Comparison of ENCODE assay signal across 8 cellular contexts in the genomic region with DNA sequence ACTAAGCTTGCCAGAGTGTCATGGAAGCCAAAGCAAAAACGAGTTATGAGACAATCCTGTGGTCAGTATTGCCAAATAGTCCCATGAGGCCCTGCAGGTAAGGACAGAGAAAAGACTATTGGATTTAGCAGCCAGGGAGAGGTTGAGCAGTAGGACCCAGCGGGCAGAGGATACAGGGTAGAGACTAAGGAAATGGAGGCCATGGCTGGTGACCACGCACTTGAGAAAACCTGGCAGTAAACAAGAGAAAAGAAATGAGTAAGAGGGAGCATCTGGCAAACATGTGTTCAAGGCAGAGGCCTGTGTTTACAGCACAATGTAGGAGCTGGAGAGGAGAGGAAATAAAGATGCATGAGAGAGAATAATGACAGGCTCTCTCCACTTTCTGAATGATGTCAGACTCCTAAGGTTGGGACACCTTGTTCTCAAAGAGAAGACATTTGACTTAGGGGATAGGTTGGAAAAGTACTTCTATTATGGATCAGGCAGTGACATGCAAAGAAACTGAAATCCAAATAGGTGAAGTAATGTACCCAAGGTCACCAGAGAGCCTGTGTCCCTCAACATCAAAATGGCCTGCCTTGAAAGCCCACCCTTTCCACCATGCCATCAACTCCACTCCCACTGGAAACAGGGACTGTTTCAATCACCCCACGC. TPM values are rescaled to one million over a fixed set of nuclear protein-coding genes. Genes with fewer than 3 reads are reported as not detected.
DNase-seq lines count a peak whose midpoint lies in the region; ATAC-seq, FAIRE-seq and TF ChIP-seq lines count a peak whose summit lies in the region.

No MANE protein-coding gene starts in this region.

- no peaks in the 10 kb centered on the region for H3K36me3 ChIP-seq in duodenal mucosa (ENCODE audit: control insufficient read depth in 1 of 2, insufficient read depth in 2 of 2, low read length in 2 of 2)

- no peak overlapping the region for H3K9ac ChIP-seq in duodenal mucosa (ENCODE audit: low read depth in 1 of 2, low read length in 2 of 2)

- H3K4me1 ChIP-seq in duodenal mucosa (ENCODE audit: control insufficient read depth in 1 of 2, insufficient read depth in 2 of 2, low read length in 2 of 2): peaks cover 43 to 56% of the 10 kb centered on the region in 2 donors

- FAIRE-seq in GM12892 (lab: Jason Lieb, UNC): peak; percentile 50

- no peaks in the 10 kb centered on the region for H3K9me3 ChIP-seq in duodenal mucosa (ENCODE audit: control insufficient read depth in 1 of 2, low read length in 2 of 2)

- no peak for TF ChIP-seq CTCF in omental fat pad (IDR thresholded peaks at IDR 0.05)

- no peaks in the 10 kb centered on the region for H3K27me3 ChIP-seq in duodenal mucosa (ENCODE audit: control insufficient read depth in 1 of 2, insufficient read depth in 2 of 2, low read length in 2 of 2)

- H3K27ac ChIP-seq in duodenal mucosa (ENCODE audit: low read depth, low read length): peak overlapping the region; percentile 55

- TF ChIP-seq POLR2A in GM12892 (IDR thresholded peaks at IDR 0.05; ENCODE audit: low read depth, low read length): no peak

- DNase-seq in GM12892 (ENCODE audit: insufficient read length) (no peak), HCEC 1CT (peak; percentile 98), NCI-H774 (lab: John Stamatoyannopoulos, UW) (peak; percentile 38), omental fat pad (ENCODE audit: low spot score) (no peak), KG1 (lab: John Stamatoyannopoulos, UW) (no peak), globus pallidus (ENCODE audit: low spot score) (no peak), COR-L47 (lab: John Stamatoyannopoulos, UW) (no peak)

- ATAC-seq in omental fat pad (ENCODE audit: low FRiP score): peak; percentile 16

- peak overlapping the region in 1 of 2 donors; percentile 41 for H3K4me3 ChIP-seq in duodenal mucosa (ENCODE audit: low read depth in 1 of 2, low read length in 2 of 2)

RNA-seq across cellular contexts. Expression of gene CREB3L2, which starts 9.0 kb away (rescaled TPM):
- 13.1 TPM for polyA plus RNA-seq in GM12892 (2012; ENCODE audit: missing spikeins)
- total RNA-seq in omental fat pad: 10 to 100 TPM; 35.6 to 50.4 (median 42.8) TPM

Comparison
In these comparisons a context has a peak if more than half of its experiments do, and no peak if none do; other contexts are left out.
1. DNase-seq: peak in HCEC 1CT (single experiment) and NCI-H774 (single experiment); none in GM12892 (single experiment), omental fat pad (single experiment), KG1 (single experiment), globus pallidus (single experiment) and COR-L47 (single experiment).